ENCODE assay signal across 9 cellular contexts in genomic region chr3:133494469-133494868, GRCh38.
DNase-seq lines count a peak whose midpoint lies in the region; ATAC-seq and TF ChIP-seq lines count a peak whose summit lies in the region.
"Had no signal": no experiment of that assay in that cellular context is flagged by ENCODE, and none has a peak within 500 bp of the region (broad histone marks: within the 10 kb centered on the region; RNA-seq: fewer than 3 reads in every experiment).

No MANE protein-coding gene starts in this region.

- H3K9ac ChIP-seq in fibroblast of lung (ENCODE audit: insufficient read depth, low read length) = no peak overlapping the region

- ATAC-seq in upper lobe of right lung = peak; percentile 45
- no peak for ATAC-seq in HG03108 (IDR thresholded peaks at IDR 0.05; ENCODE audit: unreplicated experiment)

- no peak overlapping the region for H2AFZ ChIP-seq in fibroblast of lung (ENCODE audit: low read length)

- no peak overlapping the region for H3K4me2 ChIP-seq in fibroblast of lung (ENCODE audit: extremely low read depth, insufficient read depth, low read length)

- H3K27me3 ChIP-seq in cardiac muscle cell (no peaks in the 10 kb centered on the region), right atrium auricular region (no peaks in the 10 kb centered on the region), fibroblast of lung (ENCODE audit: control insufficient read depth, insufficient read depth, low read length) (no peaks in the 10 kb centered on the region), upper lobe of right lung (no peaks in the 10 kb centered on the region)

- intact Hi-C loops in upper lobe of right lung (cut with DNase I) = no loop called here

- DNase-seq in cardiac muscle cell (ENCODE audit: low read depth in 1 of 2, low spot score in 1 of 2) = peak; percentile 37 to 53
- no peak for DNase-seq in right atrium auricular region (ENCODE audit: low spot score)
- peak; percentile 8 for DNase-seq in RKO (ENCODE audit: low spot score)
- DNase-seq in fibroblast of lung (ENCODE audit: low read depth in 2 of 2) = peak; percentile 24 to 28
- no peak for DNase-seq in upper lobe of right lung
- DNase-seq in NCI-H2171 treated with DMSO at 0.1 percent for 48 hours (lab: John Stamatoyannopoulos, UW) = no peak
- no peak for DNase-seq in COR-L47 (lab: John Stamatoyannopoulos, UW)
- DNase-seq: NCI-H526 treated with DMSO at 0.1 percent for 48 hours had no signal

- H3K27ac ChIP-seq in cardiac muscle cell (no peak overlapping the region), right atrium auricular region (no peak overlapping the region), fibroblast of lung (ENCODE audit: insufficient read depth, low read length) (no peak overlapping the region), upper lobe of right lung (no peak overlapping the region)

- H4K20me1 ChIP-seq in fibroblast of lung (ENCODE audit: control insufficient read depth, extremely low read depth, insufficient read depth, low read length) = no peaks in the 10 kb centered on the region

- no peaks in the 10 kb centered on the region for H3K79me2 ChIP-seq in fibroblast of lung (ENCODE audit: control insufficient read depth, insufficient read depth, low read length)

- H3K9me3 ChIP-seq in cardiac muscle cell (ENCODE audit: low read depth) (no peaks in the 10 kb centered on the region), right atrium auricular region (no peaks in the 10 kb centered on the region), fibroblast of lung (ENCODE audit: control insufficient read depth, insufficient read depth, low read depth, low read length) (no peaks in the 10 kb centered on the region), upper lobe of right lung (no peaks in the 10 kb centered on the region)

- peak; percentile 63 for TF ChIP-seq CTCF in cardiac muscle cell (IDR thresholded peaks at IDR 0.05; ENCODE audit: low read depth, low read length)
- TF ChIP-seq CTCF in right atrium auricular region (IDR thresholded peaks at IDR 0.05) = peak in 1 of 2 donors; percentile 34
- peak in 1 of 2 donors; percentile 58 for TF ChIP-seq CTCF in fibroblast of lung (conservative IDR thresholded peaks at IDR 0.05 in 1 of 2, IDR thresholded peaks at IDR 0.05 in 1 of 2; ENCODE audit: low read depth in 1 of 2, low read length in 2 of 2)
- peak; percentile 37 for TF ChIP-seq CTCF in upper lobe of right lung (IDR thresholded peaks at IDR 0.05)

- H3K36me3 ChIP-seq in cardiac muscle cell = no peaks in the 10 kb centered on the region
- no peaks in the 10 kb centered on the region for H3K36me3 ChIP-seq in right atrium auricular region
- H3K36me3 ChIP-seq in fibroblast of lung (ENCODE audit: control insufficient read depth, insufficient read depth, low read length) = no peaks in the 10 kb centered on the region
- no peaks in the 10 kb centered on the region for H3K36me3 ChIP-seq in upper lobe of right lung

- H3K4me1 ChIP-seq in cardiac muscle cell (ENCODE audit: low read depth) (peaks cover 2% of the 10 kb centered on the region), right atrium auricular region (no peaks in the 10 kb centered on the region), fibroblast of lung (ENCODE audit: control insufficient read depth, extremely low read depth, insufficient read depth, low read length) (no peaks in the 10 kb centered on the region), upper lobe of right lung (no peaks in the 10 kb centered on the region)

- H3K4me3 ChIP-seq in cardiac muscle cell = no peak overlapping the region
- H3K4me3 ChIP-seq in right atrium auricular region = no peak overlapping the region
- no peak overlapping the region for H3K4me3 ChIP-seq in fibroblast of lung (replicated peaks in 1 of 4; ENCODE audit: control extremely low read depth in 1 of 4, insufficient read depth in 1 of 4, low read depth in 3 of 4, low read length in 4 of 4)
- H3K4me3 ChIP-seq in upper lobe of right lung = no peak overlapping the region

Comparison
In these comparisons a context has a peak if more than half of its experiments do, and no peak if none do; other contexts are left out.
1. DNase-seq: peak in cardiac muscle cell (2 of 2), RKO (single experiment) and fibroblast of lung (2 of 2); none in right atrium auricular region (single experiment), upper lobe of right lung (single experiment), NCI-H2171 treated with DMSO at 0.1 percent for 48 hours (single experiment) and COR-L47 (single experiment).